Comparison of ENCODE assay signal across 18 cellular contexts in genomic region chr10:104922810-104923209, GRCh38.
DNase-seq lines count a peak whose midpoint lies in the region; ATAC-seq and TF ChIP-seq lines count a peak whose summit lies in the region.
"Had no signal": no experiment of that assay in that cellular context is flagged by ENCODE, and none has a peak within 500 bp of the region (broad histone marks: within the 10 kb centered on the region; RNA-seq: fewer than 3 reads in every experiment).

No MANE protein-coding gene starts in this region.

- no peaks in the 10 kb centered on the region for H3K9me3 Mint-ChIP-seq in Calu3 (ENCODE audit: low read depth, unreplicated experiment)
- H3K9me3 Mint-ChIP-seq: CD8-positive, alpha-beta T cell; stimulated activated naive CD8-positive, alpha-beta T cell treated with anti-CD3 and anti-CD28 coated beads, Interleukin-15, amount 100 ng/mL, for 72 hours had no signal

- ATAC-seq in GM18873 (IDR thresholded peaks at IDR 0.05; ENCODE audit: low FRiP score, unreplicated experiment) (peak; percentile 88), GM21786 (IDR thresholded peaks at IDR 0.05; ENCODE audit: unreplicated experiment) (peak; percentile 78), HG03196 (IDR thresholded peaks at IDR 0.05; ENCODE audit: unreplicated experiment) (peak; percentile 69), gastroesophageal sphincter (no peak), right cardiac atrium (no peak), HG03097 (IDR thresholded peaks at IDR 0.05; ENCODE audit: low FRiP score, unreplicated experiment) (no peak)
- ATAC-seq: CD8-positive, alpha-beta T cell; HepG2; stimulated activated naive CD8-positive, alpha-beta T cell treated with anti-CD3 and anti-CD28 coated beads, Interleukin-15, amount 100 ng/mL, for 72 hours had no signal

- DNase-seq in GM06990 (ENCODE audit: extremely low read depth, insufficient read length) (peak; percentile 51), Calu3 (no peak), right cardiac atrium (no peak)
- DNase-seq: activated CD4-positive, alpha-beta T cell treated with anti-CD3 and anti-CD28 coated beads, Interleukin-2, amount 50 U/mL, for 48 hours; CD8-positive, alpha-beta T cell; MV-4-11; NCI-H2171 treated with DMSO at 0.1 percent for 48 hours; nucleus accumbens; SIG-M5; stimulated activated naive CD8-positive, alpha-beta T cell treated with anti-CD3 and anti-CD28 coated beads, Interleukin-15, amount 100 ng/mL, for 72 hours; T-helper 9 cell had no signal

- H3K4me3 Mint-ChIP-seq in Calu3 (ENCODE audit: low read depth, unreplicated experiment): no peak overlapping the region
- H3K4me3 Mint-ChIP-seq: CD8-positive, alpha-beta T cell; stimulated activated naive CD8-positive, alpha-beta T cell treated with anti-CD3 and anti-CD28 coated beads, Interleukin-15, amount 100 ng/mL, for 72 hours had no signal

- H3K4me1 ChIP-seq in gastroesophageal sphincter (no peaks in the 10 kb centered on the region), right cardiac atrium (ENCODE audit: control insufficient read depth, insufficient read depth, low read length) (no peaks in the 10 kb centered on the region)

- 78 to 84% methylated on average over 3 of the region's 3 CpGs for WGBS in gastroesophageal sphincter (ENCODE audit: low coverage in 1 of 2), 2 donors
- 69% methylated on average over 3 of the region's 3 CpGs for WGBS in right cardiac atrium

- no peaks in the 10 kb centered on the region for H3K36me3 ChIP-seq in GM06990 (ENCODE audit: control insufficient read depth, insufficient read depth, low read length)
- no peaks in the 10 kb centered on the region for H3K36me3 ChIP-seq in gastroesophageal sphincter

- CTCF ChIA-PET in Calu3 (lab: Charles Lee): no interaction called here

- H3K9me3 ChIP-seq in gastroesophageal sphincter: no peaks in the 10 kb centered on the region
- no peaks in the 10 kb centered on the region for H3K9me3 ChIP-seq in right cardiac atrium (ENCODE audit: control insufficient read depth, low read length)

- H3K36me3 Mint-ChIP-seq in Calu3 (ENCODE audit: insufficient read depth, unreplicated experiment): no peaks in the 10 kb centered on the region
- H3K36me3 Mint-ChIP-seq: CD8-positive, alpha-beta T cell had no signal

- H3K4me1 Mint-ChIP-seq in Calu3 (ENCODE audit: low read depth, unreplicated experiment): no peaks in the 10 kb centered on the region
- H3K4me1 Mint-ChIP-seq: stimulated activated naive CD8-positive, alpha-beta T cell treated with anti-CD3 and anti-CD28 coated beads, Interleukin-15, amount 100 ng/mL, for 72 hours had no signal

- peaks cover 15% of the 10 kb centered on the region for H3K27me3 Mint-ChIP-seq in Calu3 (ENCODE audit: unreplicated experiment)
- H3K27me3 Mint-ChIP-seq: stimulated activated naive CD8-positive, alpha-beta T cell treated with anti-CD3 and anti-CD28 coated beads, Interleukin-15, amount 100 ng/mL, for 72 hours had no signal

- H3K27ac ChIP-seq in gastroesophageal sphincter (no peak overlapping the region), right cardiac atrium (ENCODE audit: low read length) (no peak overlapping the region)
- H3K27ac ChIP-seq: epithelial cell of prostate had no signal

- H3K27me3 ChIP-seq in GM06990 (replicated peaks; ENCODE audit: control insufficient read depth, insufficient read depth, low read length) (no peaks in the 10 kb centered on the region), gastroesophageal sphincter (no peaks in the 10 kb centered on the region), right cardiac atrium (ENCODE audit: control insufficient read depth, insufficient read depth) (no peaks in the 10 kb centered on the region)

- no peak overlapping the region for H3K4me3 ChIP-seq in GM06990 (replicated peaks; ENCODE audit: low read depth, low read length)
- H3K4me3 ChIP-seq in gastroesophageal sphincter: no peak overlapping the region
- no peak overlapping the region for H3K4me3 ChIP-seq in right cardiac atrium (ENCODE audit: low read length)

- no peak for TF ChIP-seq EP300 in gastroesophageal sphincter (IDR thresholded peaks at IDR 0.05)

- intact Hi-C loops in Calu3 (cut with micrococcal nuclease; ENCODE audit: unreplicated experiment) (loop anchor here (10.0 kb wide), 1 partner anchor 518 kb away; no protein-coding TSS in a partner anchor), right cardiac atrium (cut with DNase I) (loop anchor here in 3 of 4 donors (5.0 to 10.0 kb wide), 3 partner anchors 271 to 518 kb away; partner anchors contain the start of gene SORCS3 (in 2 of the 3))

- no TSS peak for BruUV-seq in Calu3 (replicated peaks; lab: Mats Ljungman, UMichigan)

- H3K27ac Mint-ChIP-seq in Calu3 (ENCODE audit: unreplicated experiment): no peak overlapping the region
- H3K27ac Mint-ChIP-seq: CD8-positive, alpha-beta T cell; stimulated activated naive CD8-positive, alpha-beta T cell treated with anti-CD3 and anti-CD28 coated beads, Interleukin-15, amount 100 ng/mL, for 72 hours had no signal

- TF ChIP-seq POLR2A in gastroesophageal sphincter (IDR thresholded peaks at IDR 0.05): no peak

- TF ChIP-seq CTCF in GM06990 (IDR thresholded peaks at IDR 0.05; ENCODE audit: insufficient read depth, low read length, poor library complexity, severe bottlenecking): no peak
- TF ChIP-seq CTCF in gastroesophageal sphincter (IDR thresholded peaks at IDR 0.05): no peak
- no peak for TF ChIP-seq CTCF in Calu3 (IDR thresholded peaks at IDR 0.05; ENCODE audit: unreplicated experiment)

Comparison
In these comparisons a context has a peak if more than half of its experiments do, and no peak if none do; other contexts are left out.
1. ATAC-seq: peak in GM18873 (single experiment), GM21786 (single experiment) and HG03196 (single experiment); none in gastroesophageal sphincter (single experiment), right cardiac atrium (0 of 2) and HG03097 (single experiment).